19 cellular contexts compared by ENCODE assay signal in the genomic region with DNA sequence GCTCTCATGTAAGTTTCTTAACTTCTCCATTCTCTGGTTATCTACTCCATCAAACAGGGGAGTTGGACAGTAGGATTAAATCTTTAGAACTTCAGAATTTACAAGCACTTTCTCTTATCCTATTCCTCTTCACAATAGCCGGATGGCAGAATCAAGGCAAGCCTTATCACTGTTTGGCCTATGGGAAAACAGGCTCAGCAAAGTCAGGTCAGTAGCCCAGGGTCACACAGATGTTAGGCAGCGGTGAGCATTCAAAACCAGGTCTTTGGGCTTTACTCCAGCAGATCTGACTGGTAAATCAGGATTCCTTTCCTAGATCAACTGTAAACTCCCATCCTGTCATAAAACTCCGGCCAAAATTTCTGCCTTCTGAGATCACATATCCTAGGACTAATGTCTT.
DNase-seq lines count a peak whose midpoint lies in the region; ATAC-seq and TF ChIP-seq lines count a peak whose summit lies in the region.
"Had no signal": no experiment of that assay in that cellular context is flagged by ENCODE, and none has a peak within 500 bp of the region (broad histone marks: within the 10 kb centered on the region; RNA-seq: fewer than 3 reads in every experiment).

No MANE protein-coding gene starts in this region.

- H4K8ac ChIP-seq in trophoblast cell (ENCODE audit: low read depth, low read length): no peak overlapping the region

- ATAC-seq in stimulated activated naive CD8-positive, alpha-beta T cell treated with anti-CD3 and anti-CD28 coated beads, Interleukin-15, amount 100 ng/mL, for 72 hours: no peak
- ATAC-seq in HG02678 (IDR thresholded peaks at IDR 0.05; ENCODE audit: unreplicated experiment): no peak

- no peak overlapping the region for H2AK5ac ChIP-seq in trophoblast cell (ENCODE audit: low read length)

- H3K18ac ChIP-seq in trophoblast cell (ENCODE audit: low read length): no peak overlapping the region

- H3K79me1 ChIP-seq in trophoblast cell (ENCODE audit: low read length): peaks cover 6% of the 10 kb centered on the region

- BruUV-seq in Caco-2 (replicated peaks; lab: Mats Ljungman, UMichigan): no TSS peak

- no peak overlapping the region for H2AFZ ChIP-seq in trophoblast cell (ENCODE audit: insufficient read depth, low read length, poor library complexity)
- H2AFZ ChIP-seq: GM23338 had no signal

- H4K91ac ChIP-seq in trophoblast cell (ENCODE audit: low read depth, low read length): no peak overlapping the region

- in situ Hi-C loops in KBM-7 (cut with MboI; ENCODE audit: low pct_unique_long_range_greater_than_20kb, low sequenced_read_pairs): no loop called here

- no peak for TF ChIP-seq CTCF in Caco-2 (IDR thresholded peaks at IDR 0.05; ENCODE audit: insufficient read depth in 1 of 2, low read depth in 1 of 2, low read length in 1 of 2, severe bottlenecking in 1 of 2, unreplicated experiment in 1 of 2)
- no peak for TF ChIP-seq CTCF in VCaP (conservative IDR thresholded peaks at IDR 0.05)
- TF ChIP-seq CTCF in fibroblast of villous mesenchyme (IDR thresholded peaks at IDR 0.05; ENCODE audit: insufficient read depth, low read depth, low read length): no peak

- intact Hi-C loops in Caco-2 (cut with micrococcal nuclease; ENCODE audit: unreplicated experiment): loop anchor here (1.0 to 2.0 kb wide), 7 partner anchors 21 to 209 kb away; no protein-coding TSS in a partner anchor

- H3K36me3 ChIP-seq in Caco-2 (ENCODE audit: control insufficient read depth, insufficient read depth, low read length) (no peaks in the 10 kb centered on the region), trophoblast cell (ENCODE audit: control insufficient read depth in 1 of 2, insufficient read depth in 2 of 2, low read length in 2 of 2) (no peaks in the 10 kb centered on the region)
- H3K36me3 ChIP-seq: heart left ventricle, SJSA1 had no signal

- H3K27ac Mint-ChIP-seq in Caco-2 (ENCODE audit: unreplicated experiment): peak overlapping the region; percentile 84
- H3K27ac Mint-ChIP-seq in stimulated activated naive CD8-positive, alpha-beta T cell treated with anti-CD3 and anti-CD28 coated beads, Interleukin-15, amount 100 ng/mL, for 72 hours: no peak overlapping the region
- H3K27ac Mint-ChIP-seq: activated naive CD8-positive, alpha-beta T cell treated with anti-CD3 and anti-CD28 coated beads, Interleukin-2, amount 10 ng/mL, durations not matched to agents 7 days and 5 days; IgD-negative memory B cell had no signal

- no peak overlapping the region for H4K12ac ChIP-seq in trophoblast cell (ENCODE audit: low read depth, low read length)

- H2BK120ac ChIP-seq in trophoblast cell (ENCODE audit: insufficient read depth, low read length, poor library complexity): no peak overlapping the region

- H3K14ac ChIP-seq in trophoblast cell (ENCODE audit: low read length): no peak overlapping the region

- H3K4ac ChIP-seq in trophoblast cell (ENCODE audit: low read depth, low read length): no peak overlapping the region

- no CpG with 5 or more reads among the region's 3 CpGs for WGBS in trophoblast cell (ENCODE audit: extremely low coverage, insufficient coverage, insufficient read length)

- no peak overlapping the region for H3K4me2 ChIP-seq in trophoblast cell (ENCODE audit: low read length)

- POLR2A ChIA-PET in Caco-2 (lab: Charles Lee): interaction anchor here (0.5 to 1.5 kb wide), 3 partner anchors 21 to 285 kb away, joined by 3 to 7 read pairs (median 4); no protein-coding TSS in a partner anchor

- H3K9me3 ChIP-seq in Caco-2: peaks cover 11% of the 10 kb centered on the region
- H3K9me3 ChIP-seq in trophoblast cell (ENCODE audit: insufficient read depth, low read depth, low read length): no peaks in the 10 kb centered on the region
- H3K9me3 ChIP-seq: heart left ventricle had no signal

- H3K36me3 Mint-ChIP-seq in Caco-2 (ENCODE audit: insufficient read depth, unreplicated experiment): peaks cover 10% of the 10 kb centered on the region
- H3K36me3 Mint-ChIP-seq: activated naive CD8-positive, alpha-beta T cell treated with anti-CD3 and anti-CD28 coated beads, Interleukin-2, amount 10 ng/mL, durations not matched to agents 7 days and 5 days; naive B cell had no signal

- DNase-seq in Caco-2 (peak; percentile 87 to 93), fibroblast of villous mesenchyme (ENCODE audit: low read depth) (peak; percentile 45), trophoblast cell (peak; percentile 45 to 77), KBM-7 (no peak), NCI-H146 (lab: John Stamatoyannopoulos, UW) (no peak)
- DNase-seq in stimulated activated naive CD8-positive, alpha-beta T cell treated with anti-CD3 and anti-CD28 coated beads, Interleukin-15, amount 100 ng/mL, for 72 hours: no peak
- DNase-seq: activated CD4-positive, alpha-beta T cell treated with anti-CD3 and anti-CD28 coated beads for 48 hours; activated naive CD8-positive, alpha-beta T cell treated with anti-CD3 and anti-CD28 coated beads, Interleukin-2, amount 10 ng/mL, durations not matched to agents 7 days and 5 days; activated T-cell treated with anti-CD3 and anti-CD28 coated beads for 4 hours; heart left ventricle; naive B cell; NCI-H1105; stimulated activated CD8-positive, alpha-beta memory T cell treated with anti-CD3 and anti-CD28 coated beads, Interleukin-4, amount 100 ng/mL, for 48 hours had no signal

- no peaks in the 10 kb centered on the region for H3K79me2 ChIP-seq in trophoblast cell (ENCODE audit: control insufficient read depth, insufficient read depth, low read length, poor library complexity)

- H3K4me3 ChIP-seq in Caco-2 (ENCODE audit: low read depth, low read length) (no peak overlapping the region), fibroblast of villous mesenchyme (ENCODE audit: low read depth, low read length) (no peak overlapping the region), trophoblast cell (ENCODE audit: low read depth, low read length) (no peak overlapping the region)
- H3K4me3 ChIP-seq: heart left ventricle, SJSA1 had no signal

- H3K4me1 Mint-ChIP-seq in Caco-2 (ENCODE audit: low read depth, unreplicated experiment): peaks cover 47% of the 10 kb centered on the region
- no peaks in the 10 kb centered on the region for H3K4me1 Mint-ChIP-seq in stimulated activated naive CD8-positive, alpha-beta T cell treated with anti-CD3 and anti-CD28 coated beads, Interleukin-15, amount 100 ng/mL, for 72 hours
- H3K4me1 Mint-ChIP-seq: central memory CD8-positive, alpha-beta T cell had no signal

- H3K27ac ChIP-seq in VCaP: peak overlapping the region; percentile 95
- no peak overlapping the region for H3K27ac ChIP-seq in trophoblast cell (ENCODE audit: low read depth, low read length)
- H3K27ac ChIP-seq: SJSA1 had no signal

- H3K9ac ChIP-seq in trophoblast cell (ENCODE audit: low read length): no peak overlapping the region

- H3K4me1 ChIP-seq in Caco-2 (peaks cover 61% of the 10 kb centered on the region), trophoblast cell (ENCODE audit: control insufficient read depth in 1 of 2, insufficient read depth in 2 of 2, low read length in 2 of 2) (peaks cover 4 to 9% of the 10 kb centered on the region in 2 experiments)

- CTCF ChIA-PET in Caco-2 (lab: Charles Lee): interaction anchor here (1.5 kb wide), 1 partner anchor 57 kb away, joined by 3 read pairs; no protein-coding TSS in a partner anchor

- peaks cover 9% of the 10 kb centered on the region for H3K9me3 Mint-ChIP-seq in Caco-2 (ENCODE audit: unreplicated experiment)
- no peaks in the 10 kb centered on the region for H3K9me3 Mint-ChIP-seq in stimulated activated naive CD8-positive, alpha-beta T cell treated with anti-CD3 and anti-CD28 coated beads, Interleukin-15, amount 100 ng/mL, for 72 hours
- H3K9me3 Mint-ChIP-seq: activated naive CD8-positive, alpha-beta T cell treated with anti-CD3 and anti-CD28 coated beads, Interleukin-2, amount 10 ng/mL, durations not matched to agents 7 days and 5 days; central memory CD8-positive, alpha-beta T cell had no signal

- peak overlapping the region; percentile 20 for H3K4me3 Mint-ChIP-seq in Caco-2 (ENCODE audit: unreplicated experiment)
- H3K4me3 Mint-ChIP-seq in stimulated activated naive CD8-positive, alpha-beta T cell treated with anti-CD3 and anti-CD28 coated beads, Interleukin-15, amount 100 ng/mL, for 72 hours: no peak overlapping the region
- H3K4me3 Mint-ChIP-seq: activated naive CD8-positive, alpha-beta T cell treated with anti-CD3 and anti-CD28 coated beads, Interleukin-2, amount 10 ng/mL, durations not matched to agents 7 days and 5 days; central memory CD8-positive, alpha-beta T cell; GM23338; IgD-negative memory B cell; naive B cell had no signal

- H2BK12ac ChIP-seq in trophoblast cell (ENCODE audit: low read length): no peak overlapping the region

- H3K27me3 Mint-ChIP-seq in Caco-2 (ENCODE audit: insufficient read depth, unreplicated experiment): no peaks in the 10 kb centered on the region
- H3K27me3 Mint-ChIP-seq in stimulated activated naive CD8-positive, alpha-beta T cell treated with anti-CD3 and anti-CD28 coated beads, Interleukin-15, amount 100 ng/mL, for 72 hours: peaks cover 8% of the 10 kb centered on the region
- H3K27me3 Mint-ChIP-seq: IgD-negative memory B cell had no signal

- no peak overlapping the region for H2BK5ac ChIP-seq in trophoblast cell (ENCODE audit: low read depth, low read length, poor library complexity)

- H3K27me3 ChIP-seq in Caco-2 (replicated peaks; ENCODE audit: control insufficient read depth, insufficient read depth, low read length): no peaks in the 10 kb centered on the region
- no peaks in the 10 kb centered on the region for H3K27me3 ChIP-seq in trophoblast cell (ENCODE audit: insufficient read depth, low read length)
- H3K27me3 ChIP-seq: heart left ventricle, SJSA1 had no signal

- H3K23ac ChIP-seq in trophoblast cell (ENCODE audit: low read length): no peak overlapping the region

Comparison
In these comparisons a context has a peak if more than half of its experiments do, and no peak if none do; other contexts are left out.
1. DNase-seq: peak in Caco-2 (2 of 2), fibroblast of villous mesenchyme (single experiment) and trophoblast cell (2 of 2); none in KBM-7 (single experiment), stimulated activated naive CD8-positive, alpha-beta T cell treated with anti-CD3 and anti-CD28 coated beads, Interleukin-15, amount 100 ng/mL, for 72 hours (0 of 2) and NCI-H146 (single experiment).